9 cellular contexts compared by ENCODE assay signal in genomic region chr13:75489502-75490263, GRCh38. TPM values are rescaled to one million over a fixed set of nuclear protein-coding genes. Genes with fewer than 3 reads are reported as not detected.
DNase-seq lines count a peak whose midpoint lies in the region; ATAC-seq and TF ChIP-seq lines count a peak whose summit lies in the region.
"Had no signal": no experiment of that assay in that cellular context is flagged by ENCODE, and none has a peak within 500 bp of the region (broad histone marks: within the 10 kb centered on the region; RNA-seq: fewer than 3 reads in every experiment).

No MANE protein-coding gene starts in this region.

- CTCF ChIA-PET in HEK293 (lab: Yijun Ruan, JAX) = interaction anchor here (0.6 kb wide), 1 partner anchor 10 kb away, joined by 8 read pairs; no protein-coding TSS in a partner anchor

- H3K27ac ChIP-seq in HEK293 (ENCODE audit: extremely low read depth, low read depth, low read length) (no peak overlapping the region), MM.1S (ENCODE audit: low read length) (peak overlapping the region; percentile 24; the same call in 1 of the 2 replicates), spleen (no peak overlapping the region)
- H3K27ac ChIP-seq: VCaP had no signal

- H3K9me3 ChIP-seq in HEK293 (ENCODE audit: control insufficient read depth, insufficient read depth, low read depth, low read length) = no peaks in the 10 kb centered on the region
- no peaks in the 10 kb centered on the region for H3K9me3 ChIP-seq in MM.1S (replicated peaks; ENCODE audit: insufficient read depth, low read length)
- H3K9me3 ChIP-seq in spleen = no peaks in the 10 kb centered on the region

- H3K36me3 ChIP-seq in HEK293 (ENCODE audit: control insufficient read depth in 2 of 2, insufficient read depth in 1 of 2, low read length in 2 of 2) (no peaks in the 10 kb centered on the region), MM.1S (replicated peaks; ENCODE audit: insufficient read depth, low read length) (no peaks in the 10 kb centered on the region), spleen (no peaks in the 10 kb centered on the region)

- no peaks in the 10 kb centered on the region for H3K79me2 ChIP-seq in MM.1S (ENCODE audit: low read length)

- no peak for TF ChIP-seq CTCF in HEK293 (tag by site-specific recombination; IDR thresholded peaks at IDR 0.05)
- TF ChIP-seq CTCF in MM.1S (IDR thresholded peaks at IDR 0.05; ENCODE audit: low read length) = no peak
- no peak for TF ChIP-seq CTCF in fibroblast of villous mesenchyme (IDR thresholded peaks at IDR 0.05; ENCODE audit: insufficient read depth, low read depth, low read length)
- no peak for TF ChIP-seq CTCF in spleen (IDR thresholded peaks at IDR 0.05 in 8 of 11, conservative IDR thresholded peaks at IDR 0.05 in 3 of 11)

- DNase-seq in MM.1S = peak; percentile 68
- DNase-seq in fibroblast of villous mesenchyme (ENCODE audit: low read depth) = peak; percentile 89
- no peak for DNase-seq in dermis blood vessel endothelial cell
- no peak for DNase-seq in spleen
- no peak for DNase-seq in ureter (ENCODE audit: low spot score)
- DNase-seq in central memory CD4-positive, alpha-beta T cell = no peak

- H2AFZ ChIP-seq in MM.1S (ENCODE audit: low read length) = no peak overlapping the region; the same call in 1 of the 2 replicates

- POLR2A ChIA-PET in HEK293 (lab: Yijun Ruan, JAX) = interaction anchor here (0.7 kb wide), 1 partner anchor 1721 kb away, joined by 5 read pairs; no protein-coding TSS in a partner anchor

- no peak overlapping the region for H3K9ac ChIP-seq in MM.1S (ENCODE audit: low read length)

- peak overlapping the region; percentile 42 for H3K4me2 ChIP-seq in MM.1S (ENCODE audit: low read depth, low read length)

- peak; percentile 88 for ATAC-seq in GM18520 (IDR thresholded peaks at IDR 0.05; ENCODE audit: unreplicated experiment)

- 52 to 68% (median 60%) methylated on average over 10 of the region's 10 CpGs for WGBS in spleen, 5 donors

- H3K27me3 ChIP-seq in MM.1S (replicated peaks; ENCODE audit: insufficient read depth, low read length) (no peaks in the 10 kb centered on the region), spleen (replicated peaks in 1 of 7) (peaks cover 0 to 26% (median 0%) of the 10 kb centered on the region in 7 donors)

- H3K4me1 ChIP-seq in HEK293 (ENCODE audit: control insufficient read depth, insufficient read depth, low read length) (no peaks in the 10 kb centered on the region), MM.1S (ENCODE audit: low read length) (peaks cover 6% of the 10 kb centered on the region; the same call in 1 of the 2 replicates), spleen (peaks cover 0 to 18% (median 2%) of the 10 kb centered on the region in 6 donors)

- H3F3A ChIP-seq in MM.1S (ENCODE audit: insufficient read depth, low read length) = no peaks in the 10 kb centered on the region

- no peaks in the 10 kb centered on the region for H4K20me1 ChIP-seq in MM.1S (ENCODE audit: insufficient read depth, low read length)

- H3K4me3 ChIP-seq in HEK293 (ENCODE audit: low read depth, low read length) = no peak overlapping the region
- H3K4me3 ChIP-seq in MM.1S (ENCODE audit: low read length) = peak overlapping the region; percentile 22; the same call in 1 of the 2 replicates
- H3K4me3 ChIP-seq in fibroblast of villous mesenchyme (ENCODE audit: low read depth, low read length) = peak overlapping the region; percentile 43
- H3K4me3 ChIP-seq in spleen = no peak overlapping the region

- H3K9me2 ChIP-seq in MM.1S (replicated peaks; ENCODE audit: insufficient read depth, low read length) = no peaks in the 10 kb centered on the region

- no peak for TF ChIP-seq POLR2A in spleen (IDR thresholded peaks at IDR 0.05)

- intact Hi-C loops in spleen (cut with DNase I; ENCODE audit: low total_unique reads) = no loop called here

TF ChIP-seq in HEK293, 187 proteins besides CTCF, POLR2A, EP300 and RAD21 (continues in another document):
- no peak for TF ChIP-seq ZBTB44 (tag by site-specific recombination; IDR thresholded peaks at IDR 0.05)
- TF ChIP-seq ZNF514 (tag by site-specific recombination; IDR thresholded peaks at IDR 0.05) = no peak
- no peak for TF ChIP-seq ZNF121 (tag by site-specific recombination; IDR thresholded peaks at IDR 0.05)
- TF ChIP-seq ZNF214 (tag by site-specific recombination; IDR thresholded peaks at IDR 0.05; ENCODE audit: borderline replicate concordance) = no peak
- TF ChIP-seq KLF1 (tag by site-specific recombination; IDR thresholded peaks at IDR 0.05) = peak; percentile 49
- no peak for TF ChIP-seq PBX3 (CRISPR knock-in tag; IDR thresholded peaks at IDR 0.05)
- no peak for TF ChIP-seq ZNF266 (tag by site-specific recombination; IDR thresholded peaks at IDR 0.05; ENCODE audit: low read depth)
- TF ChIP-seq PRDM1 (tag by site-specific recombination; IDR thresholded peaks at IDR 0.05) = 0 out of 2 replicates have a peak, but pooled peaks have one; percentile 37
- peak; percentile 93 for TF ChIP-seq ZNF600 (tag by site-specific recombination; IDR thresholded peaks at IDR 0.05)
- TF ChIP-seq ZNF366 (tag by site-specific recombination; conservative IDR thresholded peaks at IDR 0.05) = peak; percentile 55; the same call in 1 of the 2 replicates
- no peak for TF ChIP-seq ZNF19 (tag by site-specific recombination; IDR thresholded peaks at IDR 0.05; ENCODE audit: low read depth)
- no peak for TF ChIP-seq ZNF521 (tag by site-specific recombination; IDR thresholded peaks at IDR 0.05)
- no peak for TF ChIP-seq REPIN1 (tag by site-specific recombination; IDR thresholded peaks at IDR 0.05; ENCODE audit: low read depth)
- TF ChIP-seq ZNF169 (tag by site-specific recombination; IDR thresholded peaks at IDR 0.05) = no peak
- no peak for TF ChIP-seq ZBTB1 (tag by site-specific recombination; IDR thresholded peaks at IDR 0.05)
- TF ChIP-seq SP7 (tag by site-specific recombination; IDR thresholded peaks at IDR 0.05) = peak; percentile 34; the same call in 1 of the 2 replicates
- no peak for TF ChIP-seq BCL11A (tag by site-specific recombination; IDR thresholded peaks at IDR 0.05; ENCODE audit: low read depth)
- no peak for TF ChIP-seq GLI4 (tag by site-specific recombination; IDR thresholded peaks at IDR 0.05)
- no peak for TF ChIP-seq HOXD13 (CRISPR knock-in tag; IDR thresholded peaks at IDR 0.05; ENCODE audit: borderline replicate concordance)
- TF ChIP-seq ZNF292 (tag by site-specific recombination; IDR thresholded peaks at IDR 0.05; ENCODE audit: borderline replicate concordance, low read depth) = no peak
- TF ChIP-seq KLF8 (tag by site-specific recombination; IDR thresholded peaks at IDR 0.05) = no peak

RNA-seq across cellular contexts. Expression of gene TBC1D4, which starts 7.7 kb away (rescaled TPM):
- 28.7 and 34.5 TPM in 2 replicates for total RNA-seq in fibroblast of villous mesenchyme
- 92.7 and 137 TPM in 2 replicates for total RNA-seq in dermis blood vessel endothelial cell
- total RNA-seq in spleen = 10 to 100 TPM; 14.7 to 67.0 (median 31.0) TPM
- 10 to 100 TPM; 10.1 to 12.2 (median 10.6) TPM for polyA plus RNA-seq in spleen
- total RNA-seq in ureter = 28.3 TPM

RNA-seq across cellular contexts. Expression of gene COMMD6, which starts 48.0 kb away (rescaled TPM):
- 36.4 and 77.3 TPM in 2 replicates for total RNA-seq in fibroblast of villous mesenchyme
- total RNA-seq in dermis blood vessel endothelial cell = 26.9 and 45.1 TPM in 2 replicates
- 100 to 1,000 TPM in 6 of 7 donors, 10 to 100 TPM in 1; 83.6 to 160 (median 130) TPM for total RNA-seq in spleen
- polyA plus RNA-seq in spleen = 100 to 1,000 TPM; 263 to 334 (median 319) TPM
- total RNA-seq in ureter = 166 TPM

RNA-seq across cellular contexts. Expression of gene UCHL3, which starts 59.9 kb away (rescaled TPM):
- total RNA-seq in fibroblast of villous mesenchyme = 27.4 and 41.5 TPM in 2 replicates
- 44.4 and 58.6 TPM in 2 replicates for total RNA-seq in dermis blood vessel endothelial cell
- total RNA-seq in spleen = 10 to 100 TPM; 18.9 to 26.9 (median 23.9) TPM
- polyA plus RNA-seq in spleen = 10 to 100 TPM; 22.2 to 31.5 (median 29.1) TPM
- 46.1 TPM for total RNA-seq in ureter

Comparison
In these comparisons a context has a peak if more than half of its experiments do, and no peak if none do; other contexts are left out.
1. H3K4me3 ChIP-seq: peak in MM.1S (single experiment) and fibroblast of villous mesenchyme (single experiment); none in HEK293 (single experiment) and spleen (0 of 8).
2. DNase-seq: peak in MM.1S (single experiment) and fibroblast of villous mesenchyme (single experiment); none in dermis blood vessel endothelial cell (single experiment), spleen (single experiment), ureter (single experiment) and central memory CD4-positive, alpha-beta T cell (single experiment).